ENCODE assay signal across 16 cellular contexts in genomic region chr11:73191151-73191550, GRCh38. TPM values are rescaled to one million over a fixed set of nuclear protein-coding genes. Genes with fewer than 3 reads are reported as not detected.
"Had no signal": no experiment of that assay in that cellular context is flagged by ENCODE, and none has a peak within 500 bp of the region (broad histone marks: within the 10 kb centered on the region; RNA-seq: fewer than 3 reads in every experiment).

No MANE protein-coding gene starts in this region.

- H3K9me3 Mint-ChIP-seq: activated CD4-positive, alpha-beta memory T cell treated with anti-CD3 and anti-CD28 coated beads, Interleukin-2, amount 10 ng/mL, durations not matched to agents 7 days and 5 days; activated naive CD8-positive, alpha-beta T cell treated with anti-CD3 and anti-CD28 coated beads, Interleukin-2, amount 50 U/mL, for 24 hours; naive thymus-derived CD8-positive, alpha-beta T cell had no signal

- H3K27ac Mint-ChIP-seq: activated CD4-positive, alpha-beta memory T cell treated with anti-CD3 and anti-CD28 coated beads, Interleukin-2, amount 10 ng/mL, durations not matched to agents 7 days and 5 days; activated naive CD8-positive, alpha-beta T cell treated with anti-CD3 and anti-CD28 coated beads, Interleukin-2, amount 50 U/mL, for 24 hours; T-helper 17 cell had no signal

- H3K4me3 Mint-ChIP-seq: activated CD4-positive, alpha-beta memory T cell treated with anti-CD3 and anti-CD28 coated beads, Interleukin-2, amount 10 ng/mL, durations not matched to agents 7 days and 5 days; activated naive CD8-positive, alpha-beta T cell treated with anti-CD3 and anti-CD28 coated beads, Interleukin-2, amount 50 U/mL, for 24 hours; naive thymus-derived CD8-positive, alpha-beta T cell; T-helper 17 cell had no signal

- H3K36me3 Mint-ChIP-seq: naive thymus-derived CD8-positive, alpha-beta T cell had no signal

- DNase-seq: activated CD4-positive, alpha-beta memory T cell treated with anti-CD3 and anti-CD28 coated beads, Interleukin-2, amount 10 ng/mL, durations not matched to agents 7 days and 5 days; activated naive CD4-positive, alpha-beta T cell treated with Interleukin-2 at 50 U/mL for 16 hours; activated naive CD8-positive, alpha-beta T cell treated with anti-CD3 and anti-CD28 coated beads, Interleukin-2, amount 50 U/mL, for 24 hours; cortex of kidney; effector memory CD4-positive, alpha-beta T cell; foreskin melanocyte; left colon; naive thymus-derived CD8-positive, alpha-beta T cell; retina; stimulated activated CD4-positive, alpha-beta T cell treated with anti-CD3 and anti-CD28 coated beads, Interleukin-15, amount 100 ng/mL, for 24 hours; stimulated activated CD4-positive, alpha-beta T cell treated with anti-CD3 and anti-CD28 coated beads, Interleukin-4, amount 100 ng/mL, for 1 hour; stimulated activated naive CD4-positive, alpha-beta T cell treated with Interleukin-2 at 50 U/mL for 16 hours; T-helper 17 cell; WERI-Rb-1 had no signal

- ATAC-seq: activated naive CD8-positive, alpha-beta T cell treated with anti-CD3 and anti-CD28 coated beads, Interleukin-2, amount 50 U/mL, for 24 hours; left colon; naive thymus-derived CD8-positive, alpha-beta T cell; T-helper 17 cell had no signal

- H3K4me3 ChIP-seq: lung, skin epidermis had no signal

- H3K36me3 ChIP-seq: WERI-Rb-1 had no signal

- H3K27ac ChIP-seq: WERI-Rb-1 had no signal

- H3K27me3 Mint-ChIP-seq: activated CD4-positive, alpha-beta memory T cell treated with anti-CD3 and anti-CD28 coated beads, Interleukin-2, amount 10 ng/mL, durations not matched to agents 7 days and 5 days had no signal

RNA-seq across cellular contexts. Expression of gene P2RY2, which starts 26.9 kb away (rescaled TPM):
- total RNA-seq: activated CD4-positive, alpha-beta memory T cell treated with anti-CD3 and anti-CD28 coated beads, Interleukin-2, amount 10 ng/mL, durations not matched to agents 7 days and 5 days; naive thymus-derived CD8-positive, alpha-beta T cell had no signal
